9 cellular contexts compared by ENCODE assay signal in genomic region chr15:92624401-92624991, GRCh38. TPM values are rescaled to one million over a fixed set of nuclear protein-coding genes. Genes with fewer than 3 reads are reported as not detected.
A peak's percentile ranks its signal among the peaks of the same experiment; 100 is the strongest.
DNase-seq lines count a peak whose midpoint lies in the region; TF ChIP-seq lines count a peak whose summit lies in the region.
"Had no signal": no experiment of that assay in that cellular context is flagged by ENCODE, and none has a peak within 500 bp of the region (broad histone marks: within the 10 kb centered on the region; RNA-seq: fewer than 3 reads in every experiment).

No MANE protein-coding gene starts in this region.

- H3K4me1 ChIP-seq in SK-N-SH (ENCODE audit: control insufficient read depth in 1 of 2, insufficient read depth in 2 of 2, low read depth in 1 of 2, low read length in 1 of 2): peaks cover 0 to 7% of the 10 kb centered on the region in 2 experiments; a peak in 1 of 4 replicates

- no peaks in the 10 kb centered on the region for H3K36me3 ChIP-seq in SK-N-SH (replicated peaks in 1 of 2; ENCODE audit: control insufficient read depth in 1 of 2, insufficient read depth in 2 of 2, low read length in 1 of 2)

- intact Hi-C loops in lower leg skin (cut with DNase I; ENCODE audit: low total_unique reads): no loop called here
- intact Hi-C loops in posterior vena cava (cut with DNase I): no loop called here

- TF ChIP-seq CTCF in lower leg skin (IDR thresholded peaks at IDR 0.05) (no peak), SK-N-SH (IDR thresholded peaks at IDR 0.05) (no peak)

- H3F3A ChIP-seq in SK-N-SH (replicated peaks; ENCODE audit: insufficient read depth): no peaks in the 10 kb centered on the region

- POLR2A ChIA-PET in SK-N-SH (lab: Yijun Ruan, JAX): no interaction called here

- H3K27me3 ChIP-seq in SK-N-SH (ENCODE audit: insufficient read depth): no peaks in the 10 kb centered on the region

- TF ChIP-seq EP300 in SK-N-SH (IDR thresholded peaks at IDR 0.05; ENCODE audit: borderline replicate concordance in 1 of 2, low read depth in 1 of 2, low read length in 1 of 2): no peak

- no peaks in the 10 kb centered on the region for H3K9me2 ChIP-seq in SK-N-SH

- TF ChIP-seq POLR2A in lower leg skin (IDR thresholded peaks at IDR 0.05): no peak

- H3K4me3 ChIP-seq in lower leg skin (ENCODE audit: low read depth, poor library complexity, severe bottlenecking) (no peak overlapping the region), SK-N-SH (ENCODE audit: low read depth in 2 of 2, low read length in 1 of 2) (no peak overlapping the region)

- peak overlapping the region; percentile 85 for H3K27ac ChIP-seq in caudate nucleus (ENCODE audit: low read depth, low read length)
- peak overlapping the region; percentile 93 for H3K27ac ChIP-seq in temporal lobe (ENCODE audit: low read depth, low read length)
- H3K27ac ChIP-seq in SK-N-SH (ENCODE audit: low read depth in 2 of 2, low read length in 1 of 2): no peak overlapping the region

- no peaks in the 10 kb centered on the region for H3K9me3 ChIP-seq in SK-N-SH

- no peak overlapping the region for H2AFZ ChIP-seq in SK-N-SH (ENCODE audit: low read depth)

- TF ChIP-seq RAD21 in SK-N-SH (IDR thresholded peaks at IDR 0.05; ENCODE audit: low read length): no peak

- H4K20me1 ChIP-seq in SK-N-SH (ENCODE audit: insufficient read depth): no peaks in the 10 kb centered on the region

- CTCF ChIA-PET in SK-N-SH (lab: Yijun Ruan, JAX): interaction anchor here (1.0 to 1.3 kb wide), 2 partner anchors 64 to 90 kb away, joined by 3 read pairs; no protein-coding TSS in a partner anchor

- no peak overlapping the region for H3K4me2 ChIP-seq in SK-N-SH

- H3K79me2 ChIP-seq in SK-N-SH (ENCODE audit: insufficient read depth): no peaks in the 10 kb centered on the region

- 2 to 13% methylated on average over 15 of the region's 15 CpGs for WGBS in lower leg skin, 2 donors
- 59% methylated on average over 9 of the region's 15 CpGs for WGBS in SK-N-SH (ENCODE audit: low lambda C conversion rate)

- peak; percentile 42 for DNase-seq in NCI-H748 (lab: John Stamatoyannopoulos, UW; ENCODE audit: unreplicated experiment)
- no peak for DNase-seq in NCI-H748 treated with DMSO at 0.1 percent for 48 hours (lab: John Stamatoyannopoulos, UW)
- peak in 56 of 61 donors; percentile 33 to 90 (median 68) for DNase-seq in caudate nucleus (lab: John Stamatoyannopoulos, UW)
- DNase-seq in lower leg skin (ENCODE audit: low spot score in 2 of 2): peak; percentile 61 to 92
- DNase-seq in posterior vena cava (ENCODE audit: low spot score): no peak
- no peak for DNase-seq in NCI-H1436 (lab: John Stamatoyannopoulos, UW)
- no peak for DNase-seq in SK-N-SH
- DNase-seq: ACHN had no signal

- no peak overlapping the region for H3K9ac ChIP-seq in SK-N-SH

TF ChIP-seq in SK-N-SH, 30 proteins besides CTCF, POLR2A, EP300 and RAD21:
- TF ChIP-seq NRF1 (IDR thresholded peaks at IDR 0.05; ENCODE audit: low read depth, low read length): no peak
- no peak for TF ChIP-seq RFX5 (IDR thresholded peaks at IDR 0.05; ENCODE audit: low read length)
- no peak for TF ChIP-seq GATA2 (CRISPR knock-in tag; IDR thresholded peaks at IDR 0.05)
- TF ChIP-seq TAF1 (IDR thresholded peaks at IDR 0.05; ENCODE audit: borderline replicate concordance, low read depth, low read length): no peak
- no peak for TF ChIP-seq MEF2A (IDR thresholded peaks at IDR 0.05; ENCODE audit: borderline replicate concordance, low read depth)
- TF ChIP-seq IRF3 (IDR thresholded peaks at IDR 0.05; ENCODE audit: low read depth, low read length): no peak
- TF ChIP-seq TEAD4 (IDR thresholded peaks at IDR 0.05; ENCODE audit: borderline replicate concordance, insufficient read depth): no peak
- TF ChIP-seq SIN3A (IDR thresholded peaks at IDR 0.05; ENCODE audit: borderline replicate concordance, low read depth, low read length): no peak
- TF ChIP-seq MXI1 (IDR thresholded peaks at IDR 0.05; ENCODE audit: low read depth, low read length): no peak
- no peak for TF ChIP-seq RCOR1 (IDR thresholded peaks at IDR 0.05; ENCODE audit: low read length)
- TF ChIP-seq USF1 (IDR thresholded peaks at IDR 0.05; ENCODE audit: borderline replicate concordance, low read depth): no peak
- TF ChIP-seq NFIC (IDR thresholded peaks at IDR 0.05; ENCODE audit: borderline replicate concordance): no peak
- TF ChIP-seq MAX (IDR thresholded peaks at IDR 0.05; ENCODE audit: low read depth): no peak
- no peak for TF ChIP-seq SMC3 (IDR thresholded peaks at IDR 0.05; ENCODE audit: low read depth, low read length)
TF ChIP-seq in SK-N-SH: peak in this region for 0.

RNA-seq across cellular contexts. Expression of gene FAM174B, which starts 31.1 kb away (rescaled TPM):
- total RNA-seq in lower leg skin (10 to 100 TPM in 3 of 4 donors, 1 to 10 TPM in 1; 9.9 to 33.4 (median 18.3) TPM), temporal lobe (9.8 TPM), posterior vena cava (1 to 10 TPM; 8.0 to 9.0 TPM)
- polyA plus RNA-seq in SK-N-SH (2012; rRNA removed): 0.18 and 0.30 TPM in 2 replicates
- 0.12 and 0.16 TPM in 2 replicates for polyA plus RNA-seq in SK-N-SH (2012; cell fraction: cytosol; rRNA removed)
- polyA plus RNA-seq in SK-N-SH (2012; cell fraction: nucleus; rRNA removed): 0.05 and 0.74 TPM in 2 replicates

Comparison
In these comparisons a context has a peak if more than half of its experiments do, and no peak if none do; other contexts are left out.
1. DNase-seq: peak in NCI-H748 (single experiment), caudate nucleus (56 of 61) and lower leg skin (2 of 2); none in NCI-H748 treated with DMSO at 0.1 percent for 48 hours (single experiment), posterior vena cava (single experiment), NCI-H1436 (single experiment) and SK-N-SH (single experiment).
2. H3K27ac ChIP-seq: peak in caudate nucleus (single experiment) and temporal lobe (single experiment); none in SK-N-SH (0 of 2).